Comparison of ENCODE assay signal across 9 cellular contexts in the genomic region with DNA sequence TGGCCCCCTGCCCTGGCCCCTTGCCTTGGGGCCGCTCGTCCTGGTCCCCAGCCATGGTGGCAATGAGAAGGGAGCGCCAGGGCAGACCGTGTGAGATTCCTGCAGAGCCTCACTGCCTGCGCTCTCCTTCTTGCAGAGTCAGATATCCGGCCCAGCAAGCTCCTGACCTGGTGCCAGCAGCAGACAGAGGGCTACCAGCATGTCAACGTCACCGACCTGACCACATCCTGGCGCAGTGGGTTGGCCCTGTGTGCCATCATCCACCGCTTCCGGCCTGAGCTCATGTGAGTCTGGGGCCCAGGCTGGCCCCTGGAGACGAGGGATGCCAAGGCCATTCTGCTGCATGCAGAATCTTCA.
DNase-seq lines count a peak whose midpoint lies in the region; ATAC-seq, FAIRE-seq and TF ChIP-seq lines count a peak whose summit lies in the region.
"Had no signal": no experiment of that assay in that cellular context is flagged by ENCODE, and none has a peak within 500 bp of the region (broad histone marks: within the 10 kb centered on the region; RNA-seq: fewer than 3 reads in every experiment).

No MANE protein-coding gene starts in this region.

- H3K9me3 ChIP-seq in Panc1 (ENCODE audit: control insufficient read depth, insufficient read depth, low read depth, low read length): no peaks in the 10 kb centered on the region

- H3K4me1 ChIP-seq in Panc1 (ENCODE audit: control insufficient read depth, insufficient read depth, low read length): no peaks in the 10 kb centered on the region

- H3K27me3 ChIP-seq in Panc1 (ENCODE audit: control insufficient read depth, insufficient read depth, low read length): no peaks in the 10 kb centered on the region

- CTCF ChIA-PET in Panc1 (lab: Charles Lee): no interaction called here

- POLR2A ChIA-PET in Panc1 (lab: Charles Lee): no interaction called here

- TF ChIP-seq CTCF in Panc1 (IDR thresholded peaks at IDR 0.05): no peak

- no peak overlapping the region for H3K4me3 ChIP-seq in Panc1 (ENCODE audit: low read depth in 2 of 2, low read length in 2 of 2)
- H3K4me3 ChIP-seq: SK-N-MC had no signal

- peak; percentile 57 for DNase-seq in GM18507 (ENCODE audit: extremely low spot score, insufficient read length, low read depth)
- DNase-seq in Panc1 (ENCODE audit: low read depth, low spot score): peak; percentile 17
- peak; percentile 76 for DNase-seq in activated T-helper 9 cell treated with anti-CD3 and anti-CD28 coated beads, Interleukin-2, amount 50 U/mL, for 16 hours (ENCODE audit: low read depth)
- peak; percentile 13 for DNase-seq in germinal center (ENCODE audit: low spot score)
- DNase-seq in stimulated activated CD4-positive, alpha-beta T cell treated with anti-CD3 and anti-CD28 coated beads, Interleukin-15, amount 100 ng/mL, for 48 hours (ENCODE audit: low read depth in 2 of 2): peak; percentile 87 to 88
- DNase-seq in OCI-M1 (lab: John Stamatoyannopoulos, UW): no peak

- no TSS peak for BruUV-seq in Panc1 (replicated peaks; lab: Mats Ljungman, UMichigan)

- ATAC-seq in HG02938 (IDR thresholded peaks at IDR 0.05; ENCODE audit: unreplicated experiment): peak; percentile 85
- peak; percentile 71 for ATAC-seq in Panc1
- ATAC-seq in HG03025 (IDR thresholded peaks at IDR 0.05; ENCODE audit: low FRiP score, unreplicated experiment): no peak

- peaks cover 2% of the 10 kb centered on the region; the same call in 1 of the 2 replicates for H3K36me3 ChIP-seq in Panc1 (ENCODE audit: control insufficient read depth, insufficient read depth, low read length)

- intact Hi-C loops in Panc1 (cut with micrococcal nuclease; ENCODE audit: unreplicated experiment): no loop called here

- peak; percentile 86 for FAIRE-seq in GM18507 (lab: Jason Lieb, UNC)

- in situ Hi-C loops in Panc1 (cut with HindIII; ENCODE audit: low pct_unique_long_range_greater_than_20kb, low sequenced_read_pairs): no loop called here

- H3K27ac ChIP-seq in Panc1 (ENCODE audit: low read length): no peak overlapping the region
- H3K27ac ChIP-seq: SK-N-MC had no signal
